ENCODE assay signal across 8 cellular contexts in genomic region chr6:116682334-116682712, GRCh38. TPM values are rescaled to one million over a fixed set of nuclear protein-coding genes. Genes with fewer than 3 reads are reported as not detected.
A peak's percentile ranks its signal among the peaks of the same experiment; 100 is the strongest.
DNase-seq lines count a peak whose midpoint lies in the region; ATAC-seq and TF ChIP-seq lines count a peak whose summit lies in the region.

No MANE protein-coding gene starts in this region.

- TF ChIP-seq POLR2A in heart left ventricle (IDR thresholded peaks at IDR 0.05): no peak

- H3K9me3 ChIP-seq in heart left ventricle (peaks cover 0 to 2% (median 0%) of the 10 kb centered on the region in 12 donors), NT2/D1 (ENCODE audit: insufficient read depth, low read length) (no peaks in the 10 kb centered on the region)

- intact Hi-C loops in heart left ventricle (cut with DNase I) (no loop called here), left cardiac atrium (cut with DNase I) (no loop called here)

- 67 to 71% (median 70%) methylated on average over 5 of the region's 5 CpGs for WGBS in heart left ventricle, 4 donors

- H3K27ac ChIP-seq in heart left ventricle: peak overlapping the region in 4 of 12 donors; percentile 88 to 95 (median 94)

- no peak for ATAC-seq in heart left ventricle
- ATAC-seq in left cardiac atrium: no peak
- ATAC-seq in HG02678 (IDR thresholded peaks at IDR 0.05; ENCODE audit: unreplicated experiment): peak; percentile 31

- no peak for DNase-seq in heart left ventricle
- DNase-seq in left cardiac atrium: no peak
- DNase-seq in NT2/D1 (ENCODE audit: low read depth, low spot score): no peak
- peak; percentile 21 for DNase-seq in activated naive CD4-positive, alpha-beta T cell treated with anti-CD3 and anti-CD28 coated beads, Interleukin-2, amount 50 U/mL, for 16 hours
- peak; percentile 14 to 39 for DNase-seq in stimulated activated CD4-positive, alpha-beta T cell treated with anti-CD3 and anti-CD28 coated beads, Interleukin-2, amount 100 ng/mL, for 24 hours
- no peak for DNase-seq in UCSD-AML1 (lab: John Stamatoyannopoulos, UW; ENCODE audit: unreplicated experiment)

- H3K9ac ChIP-seq in NT2/D1 (ENCODE audit: insufficient read length, low read depth): no peak overlapping the region

- H3K4me3 ChIP-seq in heart left ventricle: peak overlapping the region in 9 of 12 donors; percentile 65 to 96 (median 77)
- H3K4me3 ChIP-seq in NT2/D1 (ENCODE audit: insufficient read length, low read depth): peak overlapping the region; percentile 5
- peak overlapping the region; percentile 14 for H3K4me3 ChIP-seq in iPS-11a (ENCODE audit: low read depth, low read length)

- TF ChIP-seq CTCF in heart left ventricle (IDR thresholded peaks at IDR 0.05): no peak

- H3K4me1 ChIP-seq in heart left ventricle (peaks cover 0 to 29% (median 9%) of the 10 kb centered on the region in 12 donors), NT2/D1 (ENCODE audit: insufficient read depth, insufficient read length) (no peaks in the 10 kb centered on the region)

- H3K27me3 ChIP-seq in heart left ventricle (no peaks in the 10 kb centered on the region), NT2/D1 (ENCODE audit: insufficient read depth, insufficient read length) (no peaks in the 10 kb centered on the region)

- H3K36me3 ChIP-seq in heart left ventricle (peaks cover 0 to 12% (median 0%) of the 10 kb centered on the region in 9 donors), NT2/D1 (ENCODE audit: insufficient read depth, insufficient read length, low read length) (peaks cover 5% of the 10 kb centered on the region)

RNA-seq across cellular contexts. Expression of gene KPNA5, which starts 1.3 kb away (rescaled TPM):
- total RNA-seq in heart left ventricle: 10 to 100 TPM in 3 of 9 donors, 1 to 10 TPM in 6; 3.1 to 12.5 (median 9.1) TPM
- 1 to 10 TPM; 1.6 to 2.6 TPM for polyA plus RNA-seq in heart left ventricle
- total RNA-seq in left cardiac atrium: 10 to 100 TPM in 1 of 2 donors, 1 to 10 TPM in 1; 9.1 to 12.8 TPM

RNA-seq across cellular contexts. Expression of gene ZUP1, which starts 13.8 kb away (rescaled TPM):
- total RNA-seq in heart left ventricle (1 to 10 TPM; 2.6 to 5.3 (median 3.7) TPM), left cardiac atrium (1 to 10 TPM; 4.3 to 6.6 TPM)
- 1 to 10 TPM; 3.7 to 4.5 TPM for polyA plus RNA-seq in heart left ventricle

Comparison
In these comparisons a context has a peak if more than half of its experiments do, and no peak if none do; other contexts are left out.
1. DNase-seq: peak in activated naive CD4-positive, alpha-beta T cell treated with anti-CD3 and anti-CD28 coated beads, Interleukin-2, amount 50 U/mL, for 16 hours (single experiment) and stimulated activated CD4-positive, alpha-beta T cell treated with anti-CD3 and anti-CD28 coated beads, Interleukin-2, amount 100 ng/mL, for 24 hours (2 of 2); none in heart left ventricle (0 of 5), left cardiac atrium (single experiment), NT2/D1 (single experiment) and UCSD-AML1 (single experiment).
2. H3K4me3 ChIP-seq: peak in every context shown above with its lines; median percentile 77 in heart left ventricle; 14 in iPS-11a; 5 in NT2/D1.